7 cellular contexts compared by ENCODE assay signal in genomic region chr3:155568295-155568694, GRCh38.
"Had no signal": no experiment of that assay in that cellular context is flagged by ENCODE, and none has a peak within 500 bp of the region (broad histone marks: within the 10 kb centered on the region; RNA-seq: fewer than 3 reads in every experiment).

No MANE protein-coding gene starts in this region.

- ATAC-seq: GM12878 had no signal

- FAIRE-seq: GM12878, GM12891, GM12892, GM18507, GM19239 had no signal

- H3K4me3 ChIP-seq: GM12878 had no signal

- DNase-seq: GDM1, GF-D8 had no signal
